In genomic region chr17:50405353-50405752, GRCh38 we compare ENCODE assay signal across 2 cellular contexts. TPM values are rescaled to one million over a fixed set of nuclear protein-coding genes. Genes with fewer than 3 reads are reported as not detected.
"Had no signal": no experiment of that assay in that cellular context is flagged by ENCODE, and none has a peak within 500 bp of the region (broad histone marks: within the 10 kb centered on the region; RNA-seq: fewer than 3 reads in every experiment).

No MANE protein-coding gene starts in this region.

RNA-seq across cellular contexts. Expression of gene ACSF2, which starts 20.7 kb away (rescaled TPM):
- polyA plus RNA-seq: neural cell had no signal

RNA-seq across cellular contexts. Expression of gene EME1, which starts 32.3 kb away (rescaled TPM):
- polyA plus RNA-seq: naive thymus-derived CD4-positive, alpha-beta T cell had no signal
